Comparison of ENCODE assay signal across 9 cellular contexts in the genomic region with DNA sequence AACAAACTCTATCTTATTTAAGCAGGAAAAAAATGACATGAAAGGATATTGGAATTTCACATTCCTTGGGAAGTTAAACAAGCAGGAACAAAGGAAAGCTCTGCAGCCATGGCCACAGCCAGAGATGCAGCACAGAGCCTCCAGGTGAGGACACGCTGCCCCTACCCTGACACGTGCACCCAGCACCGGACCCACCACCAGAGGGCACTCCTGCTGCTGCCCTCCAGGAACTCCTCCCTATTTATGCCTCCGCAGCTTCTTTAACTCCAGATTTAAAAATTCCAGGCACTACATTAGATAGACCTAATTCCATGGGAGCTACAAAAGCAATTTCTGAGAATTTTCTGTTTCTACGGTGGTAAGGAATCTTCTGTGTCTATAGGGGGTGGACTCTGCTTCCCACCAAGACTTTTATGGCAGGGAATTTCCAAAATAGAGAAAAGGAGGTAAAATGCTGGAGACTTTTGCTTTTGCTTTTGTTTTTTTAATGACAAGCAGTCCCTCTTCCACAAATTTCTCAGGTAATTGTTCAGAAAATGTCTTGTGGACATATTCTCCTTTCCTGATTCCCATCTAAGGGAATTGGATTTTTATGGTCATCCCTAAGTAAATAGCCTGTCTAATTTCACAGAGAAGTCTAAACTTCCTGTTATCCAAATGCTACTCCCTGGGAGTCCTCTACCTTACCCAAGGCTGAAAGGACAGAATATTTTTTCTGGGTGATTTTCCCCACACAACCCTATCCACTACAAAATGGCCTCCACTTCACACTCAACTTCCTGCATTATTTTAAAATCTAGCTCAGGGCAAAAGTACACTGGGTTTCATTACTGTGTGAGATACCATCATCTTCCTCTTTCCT.
A peak's percentile ranks its signal among the peaks of the same experiment; 100 is the strongest.
DNase-seq lines count a peak whose midpoint lies in the region; ATAC-seq and TF ChIP-seq lines count a peak whose summit lies in the region.
"Had no signal": no experiment of that assay in that cellular context is flagged by ENCODE, and none has a peak within 500 bp of the region (broad histone marks: within the 10 kb centered on the region; RNA-seq: fewer than 3 reads in every experiment).

No MANE protein-coding gene starts in this region.

- peak overlapping the region; percentile 79 for H2AFZ ChIP-seq in Loucy (ENCODE audit: low read length)

- no peaks in the 10 kb centered on the region for H3K27me3 ChIP-seq in Loucy (ENCODE audit: insufficient read depth, low read length, poor library complexity, severe bottlenecking)
- no peaks in the 10 kb centered on the region for H3K27me3 ChIP-seq in WERI-Rb-1 (ENCODE audit: insufficient read depth, low read depth, severe bottlenecking)
- H3K27me3 ChIP-seq in breast epithelium = no peaks in the 10 kb centered on the region
- no peaks in the 10 kb centered on the region for H3K27me3 ChIP-seq in right lobe of liver

- no peaks in the 10 kb centered on the region for H3K9me3 ChIP-seq in Loucy (ENCODE audit: insufficient read depth, low read depth, low read length)
- H3K9me3 ChIP-seq in WERI-Rb-1 (ENCODE audit: severe bottlenecking) = no peaks in the 10 kb centered on the region
- no peaks in the 10 kb centered on the region for H3K9me3 ChIP-seq in breast epithelium
- no peaks in the 10 kb centered on the region for H3K9me3 ChIP-seq in right lobe of liver
- H3K9me3 ChIP-seq: thoracic aorta had no signal

- TF ChIP-seq CTCF in Loucy (conservative IDR thresholded peaks at IDR 0.05; ENCODE audit: low read length) (peak; percentile 97), WERI-Rb-1 (IDR thresholded peaks at IDR 0.05; ENCODE audit: low read depth, low read length) (peak; percentile 83), breast epithelium (IDR thresholded peaks at IDR 0.05) (peak in 2 of 3 donors; percentile 32 to 42), right lobe of liver (IDR thresholded peaks at IDR 0.05) (peak; percentile 72 to 93 (median 88))

- H3K4me1 ChIP-seq in Loucy (ENCODE audit: insufficient read depth, low read length, poor library complexity, severe bottlenecking) (no peaks in the 10 kb centered on the region), breast epithelium (peaks cover 0 to 6% of the 10 kb centered on the region in 2 donors), right lobe of liver (no peaks in the 10 kb centered on the region)

- H3K4me3 Mint-ChIP-seq in stimulated activated effector memory CD8-positive, alpha-beta T cell treated with anti-CD3 and anti-CD28 coated beads, Interleukin-12 subunit alpha, Interleukin-12 subunit beta, amount 100 ng/mL, for 72 hours = no peak overlapping the region

- H3K36me3 ChIP-seq in Loucy (ENCODE audit: insufficient read depth, low read length) (no peaks in the 10 kb centered on the region), WERI-Rb-1 (no peaks in the 10 kb centered on the region), breast epithelium (no peaks in the 10 kb centered on the region), right lobe of liver (no peaks in the 10 kb centered on the region)
- H3K36me3 ChIP-seq: thoracic aorta had no signal

- WGBS in right lobe of liver (ENCODE audit: insufficient coverage, low coverage, low lambda C conversion rate, missing lambda C conversion rate) = 40% methylated on average over 1 of the region's 5 CpGs

- intact Hi-C loops in breast epithelium (cut with DNase I; ENCODE audit: low total_unique reads) (no loop called here), right lobe of liver (cut with DNase I) (no loop called here)

- no peaks in the 10 kb centered on the region for H4K20me1 ChIP-seq in Loucy (ENCODE audit: insufficient read depth, low read length, poor library complexity, severe bottlenecking)

- no peaks in the 10 kb centered on the region for H3F3A ChIP-seq in Loucy (ENCODE audit: low read depth)

- no peaks in the 10 kb centered on the region for H3K9me3 Mint-ChIP-seq in stimulated activated effector memory CD8-positive, alpha-beta T cell treated with anti-CD3 and anti-CD28 coated beads, Interleukin-12 subunit alpha, Interleukin-12 subunit beta, amount 100 ng/mL, for 72 hours

- DNase-seq in COLO829 (ENCODE audit: low spot score) (peak; percentile 54), WERI-Rb-1 (peak; percentile 67), breast epithelium (ENCODE audit: low spot score in 2 of 2) (peak in 1 of 2 donors; percentile 55), right lobe of liver (peak; percentile 81 to 83 (median 81))
- DNase-seq in stimulated activated effector memory CD8-positive, alpha-beta T cell treated with anti-CD3 and anti-CD28 coated beads, Interleukin-12 subunit alpha, Interleukin-12 subunit beta, amount 100 ng/mL, for 72 hours (ENCODE audit: low spot score in 2 of 2) = peak; percentile 48 to 76

- H3K27ac ChIP-seq in WERI-Rb-1 (no peak overlapping the region), breast epithelium (no peak overlapping the region), right lobe of liver (no peak overlapping the region)

- peak overlapping the region; percentile 33 for H3K4me2 ChIP-seq in Loucy (ENCODE audit: low read depth, low read length, poor library complexity, severe bottlenecking)

- H3K4me3 ChIP-seq in Loucy (ENCODE audit: low read length, poor library complexity, severe bottlenecking) (no peak overlapping the region), WERI-Rb-1 (ENCODE audit: low read depth, low read length) (no peak overlapping the region), breast epithelium (no peak overlapping the region), right lobe of liver (peak overlapping the region; percentile 14 to 33 (median 23))
- H3K4me3 ChIP-seq: thoracic aorta had no signal

- no peak overlapping the region for H3K27ac Mint-ChIP-seq in stimulated activated effector memory CD8-positive, alpha-beta T cell treated with anti-CD3 and anti-CD28 coated beads, Interleukin-12 subunit alpha, Interleukin-12 subunit beta, amount 100 ng/mL, for 72 hours

- TF ChIP-seq POLR2A in breast epithelium (IDR thresholded peaks at IDR 0.05) = no peak
- no peak for TF ChIP-seq POLR2A in right lobe of liver (IDR thresholded peaks at IDR 0.05)

- H3K9ac ChIP-seq in Loucy (ENCODE audit: low read depth, low read length, poor library complexity, severe bottlenecking) = no peak overlapping the region

- H3K79me2 ChIP-seq in Loucy (ENCODE audit: insufficient read depth, low read length) = no peaks in the 10 kb centered on the region

- no peaks in the 10 kb centered on the region for H3K9me2 ChIP-seq in Loucy (replicated peaks; ENCODE audit: low read depth, low read length)

- H3K4me1 Mint-ChIP-seq in stimulated activated effector memory CD8-positive, alpha-beta T cell treated with anti-CD3 and anti-CD28 coated beads, Interleukin-12 subunit alpha, Interleukin-12 subunit beta, amount 100 ng/mL, for 72 hours = peaks cover 4% of the 10 kb centered on the region

- H3K36me3 Mint-ChIP-seq in stimulated activated effector memory CD8-positive, alpha-beta T cell treated with anti-CD3 and anti-CD28 coated beads, Interleukin-12 subunit alpha, Interleukin-12 subunit beta, amount 100 ng/mL, for 72 hours = no peaks in the 10 kb centered on the region

- ATAC-seq in GM19455 (IDR thresholded peaks at IDR 0.05; ENCODE audit: unreplicated experiment) (peak; percentile 83), right lobe of liver (peak; percentile 99 to 100 (median 100)), esophagus mucosa (no peak)
- ATAC-seq in stimulated activated effector memory CD8-positive, alpha-beta T cell treated with anti-CD3 and anti-CD28 coated beads, Interleukin-12 subunit alpha, Interleukin-12 subunit beta, amount 100 ng/mL, for 72 hours = peak; percentile 81

Comparison
In these comparisons a context has a peak if more than half of its experiments do, and no peak if none do; other contexts are left out.
1. H3K4me3 ChIP-seq: peak in right lobe of liver (3 of 3); none in Loucy (single experiment), WERI-Rb-1 (single experiment) and breast epithelium (0 of 3).
2. CTCF ChIP-seq: peak in every context shown above with its lines; median percentile 97 in Loucy; 88 in right lobe of liver; 83 in WERI-Rb-1; 37 in breast epithelium.